19 cellular contexts compared by ENCODE assay signal in genomic region chr5:133742370-133743036, GRCh38.
DNase-seq lines count a peak whose midpoint lies in the region; ATAC-seq, FAIRE-seq and TF ChIP-seq lines count a peak whose summit lies in the region.
"Had no signal": no experiment of that assay in that cellular context is flagged by ENCODE, and none has a peak within 500 bp of the region (broad histone marks: within the 10 kb centered on the region; RNA-seq: fewer than 3 reads in every experiment).

No MANE protein-coding gene starts in this region.

- no peak overlapping the region for H3K4me3 ChIP-seq in endodermal cell (ENCODE audit: low read length)
- H3K4me3 ChIP-seq: adrenal gland, lung, PC-9, testis had no signal

- no peaks in the 10 kb centered on the region for H3K4me1 ChIP-seq in endodermal cell (ENCODE audit: control insufficient read depth, insufficient read depth, low read length)
- H3K4me1 ChIP-seq: adrenal gland, testis had no signal

- H3K36me3 Mint-ChIP-seq in activated B cell treated with CpG ODN at 0.5 μM for 24 hours (ENCODE audit: low read depth) (no peaks in the 10 kb centered on the region), CD14-positive monocyte (no peaks in the 10 kb centered on the region), endodermal cell (ENCODE audit: low read depth) (no peaks in the 10 kb centered on the region)
- H3K36me3 Mint-ChIP-seq in stimulated activated memory B cell treated with anti-CD40 and anti-IgM and Interleukin-4, amounts not matched to agents 10 μg/mL and 1 μg/mL and 100 μg/mL, for 72 hours, result no peaks in the 10 kb centered on the region
- H3K36me3 Mint-ChIP-seq: CD4-positive, CD25-positive, alpha-beta regulatory T cell had no signal

- DNase-seq in GM12891 (ENCODE audit: insufficient read length, low spot score) (no peak), activated B cell treated with CpG ODN at 0.5 μM for 24 hours (no peak), mucosa of gallbladder (ENCODE audit: low spot score) (no peak), CD14-positive monocyte (ENCODE audit: low spot score) (no peak), endodermal cell (no peak)
- DNase-seq: activated CD8-positive, alpha-beta T cell treated with anti-CD3 and anti-CD28 coated beads for 36 hours; CD4-positive, CD25-positive, alpha-beta regulatory T cell; foreskin melanocyte; MM.1S; NCI-H1930; NCI-H524; PC-9; stimulated activated CD4-positive, alpha-beta T cell treated with anti-CD3 and anti-CD28 coated beads, Interleukin-1b, Interleukin-23, amount 100 ng/mL, for 48 hours; testis had no signal

- no peak for TF ChIP-seq CTCF in activated B cell treated with CpG ODN at 0.5 μM for 24 hours (IDR thresholded peaks at IDR 0.05)
- TF ChIP-seq CTCF in CD14-positive monocyte (IDR thresholded peaks at IDR 0.05), result no peak
- no peak for TF ChIP-seq CTCF in endodermal cell (conservative IDR thresholded peaks at IDR 0.05)

- H3K27me3 Mint-ChIP-seq in activated B cell treated with CpG ODN at 0.5 μM for 24 hours (peaks cover 2% of the 10 kb centered on the region), CD14-positive monocyte (ENCODE audit: low read depth in 3 of 3) (peaks cover 0 to 3% (median 0%) of the 10 kb centered on the region in 3 donors), endodermal cell (ENCODE audit: insufficient read depth) (no peaks in the 10 kb centered on the region)
- H3K27me3 Mint-ChIP-seq in stimulated activated memory B cell treated with anti-CD40 and anti-IgM and Interleukin-4, amounts not matched to agents 10 μg/mL and 1 μg/mL and 100 μg/mL, for 72 hours, result peaks cover 13% of the 10 kb centered on the region

- WGBS in endodermal cell (ENCODE audit: insufficient coverage in 1 of 2, insufficient read length in 1 of 2), 2 experiments, result 94 to 96% methylated on average over 8 to 12 of the region's 12 CpGs

- H3K9me3 Mint-ChIP-seq in activated B cell treated with CpG ODN at 0.5 μM for 24 hours, result no peaks in the 10 kb centered on the region
- no peaks in the 10 kb centered on the region for H3K9me3 Mint-ChIP-seq in stimulated activated memory B cell treated with anti-CD40 and anti-IgM and Interleukin-4, amounts not matched to agents 10 μg/mL and 1 μg/mL and 100 μg/mL, for 72 hours
- H3K9me3 Mint-ChIP-seq in CD14-positive monocyte, result peaks cover 0 to 3% (median 0%) of the 10 kb centered on the region in 7 donors
- no peaks in the 10 kb centered on the region for H3K9me3 Mint-ChIP-seq in endodermal cell
- H3K9me3 Mint-ChIP-seq: activated CD8-positive, alpha-beta T cell treated with anti-CD3 and anti-CD28 coated beads for 36 hours; activated T-helper 2 cell treated with anti-CD3 and anti-CD28 coated beads, Interferon-gamma antibody, Interleukin-2, Interleukin-4, amounts not matched to agents 10 μg/mL and 5 μg/mL and 100 μg/mL, durations not matched to agents 14 hours and 24 hours and 36 hours; CD4-positive, CD25-positive, alpha-beta regulatory T cell had no signal

- POLR2A ChIA-PET in activated B cell treated with CpG ODN at 0.5 μM for 24 hours (lab: Charles Lee), result interaction anchor here (1.0 kb wide), 1 partner anchor 130 kb away, joined by 3 read pairs; the partner anchor contains the start of gene FSTL4

- no peak overlapping the region for H3K9ac ChIP-seq in endodermal cell (ENCODE audit: extremely low read depth, low read length, poor library complexity, severe bottlenecking)

- H3K4me3 Mint-ChIP-seq in activated B cell treated with CpG ODN at 0.5 μM for 24 hours, result no peak overlapping the region
- H3K4me3 Mint-ChIP-seq in stimulated activated memory B cell treated with anti-CD40 and anti-IgM and Interleukin-4, amounts not matched to agents 10 μg/mL and 1 μg/mL and 100 μg/mL, for 72 hours, result peak overlapping the region; percentile 18
- no peak overlapping the region for H3K4me3 Mint-ChIP-seq in CD14-positive monocyte
- H3K4me3 Mint-ChIP-seq in endodermal cell, result no peak overlapping the region
- H3K4me3 Mint-ChIP-seq: activated CD8-positive, alpha-beta T cell treated with anti-CD3 and anti-CD28 coated beads for 36 hours; CD4-positive, CD25-positive, alpha-beta regulatory T cell had no signal

- no peaks in the 10 kb centered on the region for H3K36me3 ChIP-seq in endodermal cell (ENCODE audit: control insufficient read depth, insufficient read depth, low read length)
- H3K36me3 ChIP-seq: adrenal gland had no signal

- ATAC-seq in HG02798 (IDR thresholded peaks at IDR 0.05; ENCODE audit: poor library complexity, unreplicated experiment), result peak; percentile 64
- peak; percentile 77 for ATAC-seq in activated B cell treated with CpG ODN at 0.5 μM for 24 hours (ENCODE audit: low read depth)
- ATAC-seq in stimulated activated memory B cell treated with anti-CD40 and anti-IgM and Interleukin-4, amounts not matched to agents 10 μg/mL and 1 μg/mL and 100 μg/mL, for 72 hours, result peak; percentile 85
- ATAC-seq: activated CD8-positive, alpha-beta T cell treated with anti-CD3 and anti-CD28 coated beads for 36 hours had no signal

- intact Hi-C loops in activated B cell treated with CpG ODN at 0.5 μM for 24 hours (cut with micrococcal nuclease) (no loop called here), CD14-positive monocyte (cut with micrococcal nuclease) (no loop called here)

- TF ChIP-seq POLR2A in GM12891 (IDR thresholded peaks at IDR 0.05; ENCODE audit: low read depth, low read length), result no peak

- FAIRE-seq in GM12891 (lab: Jason Lieb, UNC), result no peak

- H3K4me1 Mint-ChIP-seq in activated B cell treated with CpG ODN at 0.5 μM for 24 hours, result peaks cover 12% of the 10 kb centered on the region
- H3K4me1 Mint-ChIP-seq in stimulated activated memory B cell treated with anti-CD40 and anti-IgM and Interleukin-4, amounts not matched to agents 10 μg/mL and 1 μg/mL and 100 μg/mL, for 72 hours, result peaks cover 21% of the 10 kb centered on the region
- no peaks in the 10 kb centered on the region for H3K4me1 Mint-ChIP-seq in CD14-positive monocyte
- no peaks in the 10 kb centered on the region for H3K4me1 Mint-ChIP-seq in endodermal cell
- H3K4me1 Mint-ChIP-seq: CD4-positive, CD25-positive, alpha-beta regulatory T cell had no signal

- no peaks in the 10 kb centered on the region for H3K9me3 ChIP-seq in endodermal cell (ENCODE audit: control insufficient read depth, low read length)
- H3K9me3 ChIP-seq: adrenal gland, testis had no signal

- H3K27ac Mint-ChIP-seq in activated B cell treated with CpG ODN at 0.5 μM for 24 hours (peak overlapping the region; percentile 24), CD14-positive monocyte (no peak overlapping the region), endodermal cell (no peak overlapping the region)
- peak overlapping the region; percentile 69 for H3K27ac Mint-ChIP-seq in stimulated activated memory B cell treated with anti-CD40 and anti-IgM and Interleukin-4, amounts not matched to agents 10 μg/mL and 1 μg/mL and 100 μg/mL, for 72 hours
- H3K27ac Mint-ChIP-seq: activated CD8-positive, alpha-beta T cell treated with anti-CD3 and anti-CD28 coated beads for 36 hours; activated T-helper 2 cell treated with anti-CD3 and anti-CD28 coated beads, Interferon-gamma antibody, Interleukin-2, Interleukin-4, amounts not matched to agents 10 μg/mL and 5 μg/mL and 100 μg/mL, durations not matched to agents 14 hours and 24 hours and 36 hours; CD4-positive, CD25-positive, alpha-beta regulatory T cell had no signal

- H3K27me3 ChIP-seq in endodermal cell (ENCODE audit: control insufficient read depth, insufficient read depth, low read length, poor library complexity, severe bottlenecking), result no peaks in the 10 kb centered on the region
- H3K27me3 ChIP-seq: adrenal gland, testis had no signal

- CTCF ChIA-PET in activated B cell treated with CpG ODN at 0.5 μM for 24 hours (lab: Charles Lee), result no interaction called here

- H3K27ac ChIP-seq in endodermal cell (ENCODE audit: low read depth, low read length), result no peak overlapping the region
- H3K27ac ChIP-seq: adrenal gland, PC-9, testis had no signal

TF ChIP-seq in GM12891, 5 proteins besides CTCF, POLR2A, EP300 and RAD21:
- TF ChIP-seq SPI1 (IDR thresholded peaks at IDR 0.05; ENCODE audit: low read depth, low read length) (peak; percentile 68), POU2F2 (IDR thresholded peaks at IDR 0.05; ENCODE audit: low read depth, low read length) (no peak), TAF1 (IDR thresholded peaks at IDR 0.05; ENCODE audit: low read depth, low read length) (no peak), PAX5 (IDR thresholded peaks at IDR 0.05; ENCODE audit: insufficient read depth, low read length, severe bottlenecking) (no peak)

Comparison
In these comparisons a context has a peak if more than half of its experiments do, and no peak if none do; other contexts are left out.
1. H3K27ac Mint-ChIP-seq: peak in activated B cell treated with CpG ODN at 0.5 μM for 24 hours (single experiment) and stimulated activated memory B cell treated with anti-CD40 and anti-IgM and Interleukin-4, amounts not matched to agents 10 μg/mL and 1 μg/mL and 100 μg/mL, for 72 hours (single experiment); none in CD14-positive monocyte (0 of 7) and endodermal cell (single experiment).
2. Peak in every context shown above with its lines, with median percentiles within 50 percentile points of each other: ATAC-seq.